Comparison of ENCODE assay signal across 23 cellular contexts in the genomic region with DNA sequence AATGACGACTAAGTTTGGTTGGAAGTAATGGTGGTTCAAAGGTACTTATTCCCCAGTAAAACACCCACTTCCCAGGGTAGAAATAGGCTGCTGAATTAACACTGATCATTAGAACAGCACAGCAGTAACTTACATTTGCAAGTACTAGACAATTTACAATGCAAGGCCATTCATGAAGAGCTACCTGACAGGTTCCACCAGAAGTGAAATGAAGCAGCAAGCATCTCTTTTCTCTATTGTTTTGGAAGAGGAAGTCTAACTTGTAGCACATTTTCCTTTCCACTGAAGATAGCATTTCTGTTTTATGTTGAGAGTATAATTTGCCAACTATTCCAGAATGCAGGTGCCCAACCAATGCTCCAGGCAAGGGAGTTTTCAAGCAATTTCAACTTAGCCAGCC.
"Had no signal": no experiment of that assay in that cellular context is flagged by ENCODE, and none has a peak within 500 bp of the region (broad histone marks: within the 10 kb centered on the region; RNA-seq: fewer than 3 reads in every experiment).

No MANE protein-coding gene starts in this region.

- FAIRE-seq: endometrium, kidney had no signal

- H3K4me3 Mint-ChIP-seq: activated B cell treated with CpG ODN at 0.5 μM for 24 hours; activated CD8-positive, alpha-beta T cell treated with anti-CD3 and anti-CD28 coated beads for 36 hours; activated T-cell treated with anti-CD3 and anti-CD28 coated beads, Interleukin-2, amount 50 U/mL, for 4 hours; naive thymus-derived CD8-positive, alpha-beta T cell; stimulated activated naive B cell treated with anti-CD40 and anti-IgM and Interleukin-4, amounts not matched to agents 10 μg/mL and 1 μg/mL and 100 μg/mL, for 72 hours had no signal

- H3K36me3 ChIP-seq: adrenal gland, colonic mucosa, left lung, neutrophil, transverse colon, vagina had no signal

- H3K9me3 ChIP-seq: adrenal gland, colonic mucosa, left lung, mucosa of descending colon, neutrophil, transverse colon, vagina had no signal

- H3K4me3 ChIP-seq: adrenal gland, colonic mucosa, left lung, mucosa of descending colon, transverse colon, vagina had no signal

- H3K79me2 ChIP-seq: parathyroid adenoma had no signal

- H3K27me3 ChIP-seq: adrenal gland, left lung, neutrophil, vagina had no signal

- DNase-seq: activated B cell treated with CpG ODN at 0.5 μM for 24 hours; activated CD4-positive, alpha-beta T cell treated with anti-CD3 and anti-CD28 coated beads for 48 hours; activated CD8-positive, alpha-beta T cell treated with anti-CD3 and anti-CD28 coated beads for 36 hours; activated effector memory CD4-positive, alpha-beta T cell treated with Interleukin-2 at 50 U/mL for 16 hours; activated naive CD4-positive, alpha-beta T cell treated with anti-CD3 and anti-CD28 coated beads, Interleukin-2, amount 50 U/mL, for 16 hours; activated T-cell treated with anti-CD3 and anti-CD28 coated beads, Interleukin-2, amount 50 U/mL, for 4 hours; adrenal gland; central memory CD4-positive, alpha-beta T cell; colonic mucosa; kidney; left lung; mucosa of descending colon; naive thymus-derived CD8-positive, alpha-beta T cell; retina; stimulated activated CD4-positive, alpha-beta T cell treated with anti-CD3 and anti-CD28 coated beads, Interleukin-15, amount 100 ng/mL, for 24 hours; stimulated activated CD4-positive, alpha-beta T cell treated with anti-CD3 and anti-CD28 coated beads, Interleukin-4, amount 100 ng/mL, for 1 hour; stimulated activated naive B cell treated with anti-CD40 and anti-IgM and Interleukin-4, amounts not matched to agents 10 μg/mL and 1 μg/mL and 100 μg/mL, for 72 hours; transverse colon had no signal

- H3K36me3 Mint-ChIP-seq: naive thymus-derived CD8-positive, alpha-beta T cell; stimulated activated naive B cell treated with anti-CD40 and anti-IgM and Interleukin-4, amounts not matched to agents 10 μg/mL and 1 μg/mL and 100 μg/mL, for 72 hours had no signal

- H2AFZ ChIP-seq: parathyroid adenoma had no signal

- H3K9me3 Mint-ChIP-seq: activated B cell treated with CpG ODN at 0.5 μM for 24 hours; activated CD8-positive, alpha-beta T cell treated with anti-CD3 and anti-CD28 coated beads for 36 hours; activated T-cell treated with anti-CD3 and anti-CD28 coated beads, Interleukin-2, amount 50 U/mL, for 4 hours had no signal

- H3K9ac ChIP-seq: parathyroid adenoma had no signal

- H3K4me1 ChIP-seq: colonic mucosa, left lung, parathyroid adenoma, vagina had no signal

- H3K4me1 Mint-ChIP-seq: activated B cell treated with CpG ODN at 0.5 μM for 24 hours; stimulated activated naive B cell treated with anti-CD40 and anti-IgM and Interleukin-4, amounts not matched to agents 10 μg/mL and 1 μg/mL and 100 μg/mL, for 72 hours had no signal

- H3K27ac Mint-ChIP-seq: activated B cell treated with CpG ODN at 0.5 μM for 24 hours; activated CD8-positive, alpha-beta T cell treated with anti-CD3 and anti-CD28 coated beads for 36 hours; naive thymus-derived CD8-positive, alpha-beta T cell; stimulated activated naive B cell treated with anti-CD40 and anti-IgM and Interleukin-4, amounts not matched to agents 10 μg/mL and 1 μg/mL and 100 μg/mL, for 72 hours had no signal

- ATAC-seq: activated CD8-positive, alpha-beta T cell treated with anti-CD3 and anti-CD28 coated beads for 36 hours; activated T-cell treated with anti-CD3 and anti-CD28 coated beads, Interleukin-2, amount 50 U/mL, for 4 hours; esophagus mucosa; left lung; mucosa of descending colon; naive thymus-derived CD8-positive, alpha-beta T cell; stimulated activated naive B cell treated with anti-CD40 and anti-IgM and Interleukin-4, amounts not matched to agents 10 μg/mL and 1 μg/mL and 100 μg/mL, for 72 hours had no signal

- H3K27ac ChIP-seq: adrenal gland, colonic mucosa, left lung, neutrophil, parathyroid adenoma, transverse colon, vagina had no signal
